ENCODE assay signal across 12 cellular contexts in genomic region chr3:104521606-104522336, GRCh38.
A peak's percentile ranks its signal among the peaks of the same experiment; 100 is the strongest.
DNase-seq lines count a peak whose midpoint lies in the region; ATAC-seq and TF ChIP-seq lines count a peak whose summit lies in the region.
"Had no signal": no experiment of that assay in that cellular context is flagged by ENCODE, and none has a peak within 500 bp of the region (broad histone marks: within the 10 kb centered on the region; RNA-seq: fewer than 3 reads in every experiment).

No MANE protein-coding gene starts in this region.

- H3K36me3 ChIP-seq in upper lobe of right lung = no peaks in the 10 kb centered on the region

- peaks cover 73% of the 10 kb centered on the region for H3K4me1 Mint-ChIP-seq in activated B cell treated with CpG ODN at 0.5 μM for 24 hours
- no peaks in the 10 kb centered on the region for H3K4me1 Mint-ChIP-seq in activated naive CD4-positive, alpha-beta T cell treated with anti-CD3 and anti-CD28 coated beads for 36 hours (ENCODE audit: low read depth)

- H3K36me3 Mint-ChIP-seq in activated B cell treated with CpG ODN at 0.5 μM for 24 hours (ENCODE audit: low read depth) = peaks cover 2% of the 10 kb centered on the region
- H3K36me3 Mint-ChIP-seq in activated naive CD4-positive, alpha-beta T cell treated with anti-CD3 and anti-CD28 coated beads for 36 hours (ENCODE audit: low read depth) = no peaks in the 10 kb centered on the region
- H3K36me3 Mint-ChIP-seq: CD8-positive, alpha-beta T cell had no signal

- CTCF ChIA-PET in activated B cell treated with CpG ODN at 0.5 μM for 24 hours (lab: Charles Lee) = interaction anchor here (1.0 kb wide), 1 partner anchor 846 kb away, joined by 3 read pairs; no protein-coding TSS in a partner anchor
- CTCF ChIA-PET in activated naive CD4-positive, alpha-beta T cell treated with anti-CD3 and anti-CD28 coated beads for 36 hours (lab: Charles Lee) = interaction anchor here (0.7 kb wide), 1 partner anchor 610 kb away, joined by 3 read pairs; no protein-coding TSS in a partner anchor

- H3K4me3 ChIP-seq in GM12865 (ENCODE audit: low read depth, low read length) = peak overlapping the region; percentile 77
- H3K4me3 ChIP-seq in upper lobe of right lung = no peak overlapping the region

- intact Hi-C loops in activated B cell treated with CpG ODN at 0.5 μM for 24 hours (cut with micrococcal nuclease) (loop anchor here (2.0 to 10.0 kb wide), 3 partner anchors 227 to 1346 kb away; partner anchors contain the start of gene CBLB), upper lobe of right lung (cut with DNase I) (no loop called here)
- intact Hi-C loops in activated naive CD4-positive, alpha-beta T cell treated with anti-CD3 and anti-CD28 coated beads for 36 hours (cut with micrococcal nuclease) = no loop called here

- H3K27me3 Mint-ChIP-seq in activated B cell treated with CpG ODN at 0.5 μM for 24 hours = no peaks in the 10 kb centered on the region
- H3K27me3 Mint-ChIP-seq in activated naive CD4-positive, alpha-beta T cell treated with anti-CD3 and anti-CD28 coated beads for 36 hours (ENCODE audit: low read depth) = peaks cover 6% of the 10 kb centered on the region

- TF ChIP-seq CTCF in GM12865 (IDR thresholded peaks at IDR 0.05; ENCODE audit: insufficient read depth, low read depth, low read length, missing control alignments) (no peak), activated B cell treated with CpG ODN at 0.5 μM for 24 hours (IDR thresholded peaks at IDR 0.05) (no peak), upper lobe of right lung (IDR thresholded peaks at IDR 0.05) (no peak)

- no peaks in the 10 kb centered on the region for H3K9me3 ChIP-seq in upper lobe of right lung

- POLR2A ChIA-PET in activated B cell treated with CpG ODN at 0.5 μM for 24 hours (lab: Charles Lee) = interaction anchor here (0.6 to 2.9 kb wide), 5 partner anchors 9 to 848 kb away, joined by 3 to 13 read pairs (median 4); partner anchors contain the start of gene ALCAM

- no peaks in the 10 kb centered on the region for H3K9me3 Mint-ChIP-seq in activated B cell treated with CpG ODN at 0.5 μM for 24 hours
- H3K9me3 Mint-ChIP-seq in activated naive CD4-positive, alpha-beta T cell treated with anti-CD3 and anti-CD28 coated beads for 36 hours = peaks cover 1% of the 10 kb centered on the region
- H3K9me3 Mint-ChIP-seq: activated T-cell treated with anti-CD3 and anti-CD28 coated beads, Interleukin-2, amount 50 U/mL, for 72 hours; CD8-positive, alpha-beta T cell had no signal

- no peak overlapping the region for H3K27ac ChIP-seq in upper lobe of right lung

- H3K27ac Mint-ChIP-seq in activated B cell treated with CpG ODN at 0.5 μM for 24 hours = peak overlapping the region; percentile 98
- H3K27ac Mint-ChIP-seq in activated naive CD4-positive, alpha-beta T cell treated with anti-CD3 and anti-CD28 coated beads for 36 hours = no peak overlapping the region
- H3K27ac Mint-ChIP-seq: activated T-cell treated with anti-CD3 and anti-CD28 coated beads, Interleukin-2, amount 50 U/mL, for 72 hours; CD8-positive, alpha-beta T cell had no signal

- peak; percentile 59 for ATAC-seq in GM21423 (IDR thresholded peaks at IDR 0.05; ENCODE audit: unreplicated experiment)
- ATAC-seq in HG03175 (IDR thresholded peaks at IDR 0.05; ENCODE audit: unreplicated experiment) = peak; percentile 53
- ATAC-seq in activated B cell treated with CpG ODN at 0.5 μM for 24 hours (ENCODE audit: low read depth) = peak; percentile 51
- ATAC-seq in upper lobe of right lung = no peak
- ATAC-seq: activated T-cell treated with anti-CD3 and anti-CD28 coated beads, Interleukin-2, amount 50 U/mL, for 72 hours; CD8-positive, alpha-beta T cell; Right ventricle myocardium inferior had no signal

- H3K4me3 Mint-ChIP-seq in activated B cell treated with CpG ODN at 0.5 μM for 24 hours = peak overlapping the region; percentile 75
- no peak overlapping the region for H3K4me3 Mint-ChIP-seq in activated naive CD4-positive, alpha-beta T cell treated with anti-CD3 and anti-CD28 coated beads for 36 hours
- H3K4me3 Mint-ChIP-seq: activated T-cell treated with anti-CD3 and anti-CD28 coated beads, Interleukin-2, amount 50 U/mL, for 72 hours; CD8-positive, alpha-beta T cell had no signal

- H3K27me3 ChIP-seq in upper lobe of right lung = no peaks in the 10 kb centered on the region

- DNase-seq in GM12865 (ENCODE audit: low read depth) (peak; percentile 86), activated B cell treated with CpG ODN at 0.5 μM for 24 hours (peak; percentile 49), upper lobe of right lung (no peak), DMS53 treated with DMSO at 0.1 percent for 48 hours (lab: John Stamatoyannopoulos, UW; ENCODE audit: unreplicated experiment) (no peak), activated gamma-delta T cell (lab: John Stamatoyannopoulos, UW) (no peak)
- DNase-seq in activated naive CD4-positive, alpha-beta T cell treated with anti-CD3 and anti-CD28 coated beads for 36 hours = no peak
- DNase-seq: activated T-cell treated with anti-CD3 and anti-CD28 coated beads, Interleukin-2, amount 50 U/mL, for 72 hours; mesendoderm had no signal

- H3K4me1 ChIP-seq in upper lobe of right lung = no peaks in the 10 kb centered on the region

Comparison
In these comparisons a context has a peak if more than half of its experiments do, and no peak if none do; other contexts are left out.
1. DNase-seq: peak in GM12865 (single experiment) and activated B cell treated with CpG ODN at 0.5 μM for 24 hours (single experiment); none in upper lobe of right lung (single experiment), activated naive CD4-positive, alpha-beta T cell treated with anti-CD3 and anti-CD28 coated beads for 36 hours (single experiment), DMS53 treated with DMSO at 0.1 percent for 48 hours (single experiment) and activated gamma-delta T cell (single experiment).